Comparison of ENCODE assay signal across 1 cellular context in the genomic region with DNA sequence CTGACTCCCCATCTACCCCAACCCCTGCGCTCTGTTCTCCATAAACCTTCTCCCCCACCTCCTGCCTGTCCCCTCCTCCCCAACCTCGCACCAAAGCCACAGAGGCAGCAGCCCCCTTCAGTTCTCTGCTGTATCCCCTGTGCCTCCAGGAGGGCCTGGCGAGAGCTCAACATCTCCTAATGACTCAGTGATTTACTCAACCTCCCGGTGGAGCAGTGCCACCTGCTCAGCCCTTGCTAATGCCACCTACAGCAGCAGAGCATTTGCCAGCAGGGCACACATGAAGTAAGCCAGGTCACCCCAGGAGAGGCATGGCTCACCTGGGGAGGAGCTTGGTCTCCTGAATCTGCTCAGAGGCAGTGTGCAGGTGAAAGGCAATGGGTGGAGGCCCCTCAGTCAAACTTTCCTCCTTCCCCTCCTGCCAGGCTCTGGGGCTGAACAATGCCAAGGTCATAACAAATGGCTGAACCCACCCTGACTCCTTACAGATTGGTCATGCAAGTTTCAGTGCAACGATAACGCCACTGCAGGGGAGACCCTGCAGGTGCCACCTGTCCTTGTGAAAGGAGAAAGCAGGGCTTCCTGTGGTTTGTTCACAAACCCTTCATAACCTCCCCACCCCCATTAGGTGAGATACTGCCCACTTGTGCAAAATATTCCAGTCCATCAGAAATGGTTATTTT.
TF ChIP-seq lines count a peak whose summit lies in the region.

No MANE protein-coding gene starts in this region.

TF ChIP-seq in GM12878, 131 proteins besides CTCF, POLR2A, EP300 and RAD21:
- TF ChIP-seq ZBED1 (IDR thresholded peaks at IDR 0.05; ENCODE audit: borderline replicate concordance) (no peak), MTA3 (IDR thresholded peaks at IDR 0.05; ENCODE audit: borderline replicate concordance, low read length) (no peak), HDGF (IDR thresholded peaks at IDR 0.05) (no peak), HDAC6 (IDR thresholded peaks at IDR 0.05; ENCODE audit: unreplicated experiment) (no peak)
